Comparison of ENCODE assay signal across 6 cellular contexts in genomic region chr12:105683836-105684235, GRCh38.
DNase-seq lines count a peak whose midpoint lies in the region; ATAC-seq, FAIRE-seq and TF ChIP-seq lines count a peak whose summit lies in the region.
"Not testable (repeated sequence)": the region's sequence is repeated elsewhere in the genome, so short reads cannot be mapped to it uniquely, and the experiment has no call there.

No MANE protein-coding gene starts in this region.

- not testable (repeated sequence) for H3K4ac ChIP-seq in IMR-90 (ENCODE audit: low read depth, low read length)

- H3K18ac ChIP-seq in IMR-90 (ENCODE audit: low read depth, low read length), result not testable (repeated sequence)

- DNase-seq in A549 (ENCODE audit: low read depth in 1 of 2, low spot score in 1 of 2); IMR-90; K562 (ENCODE audit: extremely low read depth in 1 of 4, low spot score in 3 of 4); HepG2 (ENCODE audit: low spot score): not testable (repeated sequence)
- DNase-seq in islet precursor cell, result peak; percentile 17
- DNase-seq in lung (ENCODE audit: low spot score), result peak; percentile 15

- not testable (repeated sequence) for H3K79me2 ChIP-seq in K562 (ENCODE audit: control insufficient read depth, insufficient read depth, low read length); HepG2 (ENCODE audit: insufficient read depth, low read length)

- not testable (repeated sequence) for FAIRE-seq in A549 (lab: Jason Lieb, UNC); K562 (lab: Jason Lieb, UNC); HepG2 (lab: Jason Lieb, UNC)

- H3K4me1 ChIP-seq in A549; IMR-90 (ENCODE audit: control insufficient read depth, insufficient read depth, low read length); K562 (replicated peaks in 1 of 2; ENCODE audit: control insufficient read depth in 2 of 2, insufficient read depth in 2 of 2, low read length in 2 of 2); HepG2 (ENCODE audit: insufficient read depth, low read length); lung (ENCODE audit: control insufficient read depth in 2 of 2, insufficient read depth in 2 of 2, low read length in 2 of 2): not testable (repeated sequence)

- not testable (repeated sequence) for TF ChIP-seq RAD21 in A549 (conservative IDR thresholded peaks at IDR 0.05 in 1 of 2, IDR thresholded peaks at IDR 0.05 in 1 of 2); IMR-90 (IDR thresholded peaks at IDR 0.05; ENCODE audit: low read length); K562 (CRISPR knock-in tag; conservative IDR thresholded peaks at IDR 0.05 in 1 of 2, IDR thresholded peaks at IDR 0.05 in 1 of 2); HepG2 (CRISPR knock-in tag; IDR thresholded peaks at IDR 0.05)

- not testable (repeated sequence) for H3K9me3 ChIP-seq in A549; IMR-90 (ENCODE audit: control insufficient read depth, insufficient read depth, low read length); K562 (replicated peaks; ENCODE audit: control insufficient read depth, insufficient read depth, low read depth, low read length); HepG2 (ENCODE audit: low read length); lung (ENCODE audit: control insufficient read depth in 2 of 2, insufficient read depth in 1 of 2, low read length in 1 of 2)

- not testable (repeated sequence) for H4K20me1 ChIP-seq in IMR-90 (ENCODE audit: insufficient read depth, low read length); K562 (replicated peaks; ENCODE audit: control insufficient read depth, insufficient read depth, low read length); HepG2 (ENCODE audit: insufficient read depth, low read length)

- H3K4me3 ChIP-seq in A549; IMR-90 (ENCODE audit: insufficient read depth, low read depth, low read length); K562; HepG2 (replicated peaks in 1 of 3; ENCODE audit: insufficient read depth in 1 of 3, low read depth in 2 of 3, low read length in 3 of 3); lung: not testable (repeated sequence)

- H4K91ac ChIP-seq in IMR-90 (ENCODE audit: insufficient read depth, low read depth, low read length), result not testable (repeated sequence)

- WGBS in A549 (ENCODE audit: missing lambda C conversion rate), result 60% methylated on average over 4 of the region's 4 CpGs
- WGBS in IMR-90 (ENCODE audit: extremely low coverage in 2 of 2, insufficient read length in 1 of 2), 2 experiments, result no CpG with 5 or more reads among the region's 4 CpGs
- WGBS in K562 (ENCODE audit: insufficient coverage, low coverage, missing lambda C conversion rate), result 0% methylated on average over 4 of the region's 4 CpGs
- WGBS in HepG2 (ENCODE audit: low lambda C conversion rate), result 20% methylated on average over 4 of the region's 4 CpGs
- WGBS in lung, 2 donors, result 95 to 98% methylated on average over 4 of the region's 4 CpGs

- H2BK15ac ChIP-seq in IMR-90 (ENCODE audit: low read depth, low read length), result not testable (repeated sequence)

- H3K36me3 ChIP-seq in IMR-90 (ENCODE audit: control insufficient read depth, insufficient read depth, low read length); K562 (ENCODE audit: control insufficient read depth, insufficient read depth, low read length); HepG2 (replicated peaks in 1 of 2; ENCODE audit: control insufficient read depth in 1 of 2, insufficient read depth in 2 of 2, low read length in 2 of 2); lung (ENCODE audit: control insufficient read depth in 2 of 2, insufficient read depth in 2 of 2, low read length in 2 of 2): not testable (repeated sequence)

- POLR2A ChIA-PET in A549 (lab: Yijun Ruan, JAX); IMR-90 (lab: Charles Lee; ENCODE audit: unreplicated experiment); K562 (lab: Yijun Ruan, JAX); HepG2 (lab: Yijun Ruan, JAX): not testable (repeated sequence)

- not testable (repeated sequence) for H3K79me1 ChIP-seq in IMR-90 (ENCODE audit: low read depth in 1 of 2, low read length in 2 of 2)

- TF ChIP-seq CTCF in A549 (IDR thresholded peaks at IDR 0.05); IMR-90 (conservative IDR thresholded peaks at IDR 0.05; ENCODE audit: low read depth, low read length); K562 (IDR thresholded peaks at IDR 0.05 in 2 of 3, conservative IDR thresholded peaks at IDR 0.05 in 1 of 3; ENCODE audit: insufficient read depth in 2 of 3, low read depth in 1 of 3, low read length in 3 of 3); HepG2 (CRISPR knock-in tag; IDR thresholded peaks at IDR 0.05); lung (IDR thresholded peaks at IDR 0.05; ENCODE audit: control extremely low read depth, extremely low read depth): not testable (repeated sequence)

- not testable (repeated sequence) for H2BK5ac ChIP-seq in IMR-90 (ENCODE audit: low read depth, low read length, poor library complexity, severe bottlenecking)

- not testable (repeated sequence) for H2AFZ ChIP-seq in IMR-90 (replicated peaks; ENCODE audit: low read length, poor library complexity); K562 (ENCODE audit: low read depth, low read length); HepG2 (ENCODE audit: low read length)

- ATAC-seq in A549; IMR-90 (ENCODE audit: low read depth); K562; HepG2; lung (ENCODE audit: insufficient read depth, low FRiP score): not testable (repeated sequence)

- H3K56ac ChIP-seq in IMR-90 (ENCODE audit: extremely low read depth, insufficient read depth, low read length), result not testable (repeated sequence)

- not testable (repeated sequence) for TF ChIP-seq EP300 in A549 (IDR thresholded peaks at IDR 0.05); K562 (IDR thresholded peaks at IDR 0.05; ENCODE audit: low read length); HepG2 (IDR thresholded peaks at IDR 0.05; ENCODE audit: low read depth in 2 of 2, low read length in 2 of 2); HepG2 (CRISPR knock-in tag; IDR thresholded peaks at IDR 0.05; ENCODE audit: borderline replicate concordance)

- TF ChIP-seq POLR2A in A549 (IDR thresholded peaks at IDR 0.05; ENCODE audit: low read length); IMR-90 (IDR thresholded peaks at IDR 0.05; ENCODE audit: low read depth, low read length); K562 (conservative IDR thresholded peaks at IDR 0.05); HepG2 (IDR thresholded peaks at IDR 0.05; ENCODE audit: insufficient read depth in 1 of 2, low read depth in 2 of 2, low read length in 2 of 2): not testable (repeated sequence)

- not testable (repeated sequence) for H3K23ac ChIP-seq in IMR-90 (ENCODE audit: low read depth, low read length)

- not testable (repeated sequence) for H3K14ac ChIP-seq in IMR-90 (replicated peaks; ENCODE audit: low read depth, low read length)

- not testable (repeated sequence) for H3K9me1 ChIP-seq in IMR-90 (ENCODE audit: insufficient read depth, low read length); K562 (ENCODE audit: control insufficient read depth, insufficient read depth, low read length)

- in situ Hi-C loops in IMR-90 (cut with MboI; ENCODE audit: low sequenced_read_pairs); K562 (cut with MboI); HepG2 (cut with HindIII; ENCODE audit: extremely low pct_ligation_motif_present, low pct_unique_long_range_greater_than_20kb): not testable (repeated sequence)

- H4K5ac ChIP-seq in IMR-90 (ENCODE audit: low read depth, low read length), result not testable (repeated sequence)

- dilution Hi-C loops in IMR-90 (cut with HindIII; ENCODE audit: low sequenced_read_pairs, unreplicated experiment), result not testable (repeated sequence)

- intact Hi-C loops in IMR-90 (cut with micrococcal nuclease); K562 (cut with micrococcal nuclease); HepG2 (cut with micrococcal nuclease; ENCODE audit: unreplicated experiment): not testable (repeated sequence)

- H2AK5ac ChIP-seq in IMR-90 (ENCODE audit: low read depth, low read length), result not testable (repeated sequence)

- H3K27me3 ChIP-seq in IMR-90 (ENCODE audit: control insufficient read depth, insufficient read depth, low read length); K562 (ENCODE audit: control insufficient read depth in 2 of 2, insufficient read depth in 2 of 2, low read length in 2 of 2); HepG2 (ENCODE audit: control insufficient read depth in 1 of 2, insufficient read depth in 2 of 2, low read length in 2 of 2); lung (ENCODE audit: control insufficient read depth, insufficient read depth): not testable (repeated sequence)

- CTCF ChIA-PET in A549 (lab: Yijun Ruan, JAX); IMR-90 (lab: Yijun Ruan, JAX); K562 (lab: Yijun Ruan, JAX; ENCODE audit: low intra/inter-chr PET ratio); HepG2 (lab: Yijun Ruan, JAX; ENCODE audit: low intra/inter-chr PET ratio, low total read pairs): not testable (repeated sequence)

- not testable (repeated sequence) for H2BK120ac ChIP-seq in IMR-90 (ENCODE audit: low read depth, low read length)

- H3K4me2 ChIP-seq in A549; IMR-90 (ENCODE audit: low read depth, low read length); K562 (ENCODE audit: insufficient read depth, low read length); HepG2 (ENCODE audit: low read depth, low read length): not testable (repeated sequence)

- H2BK20ac ChIP-seq in IMR-90 (ENCODE audit: low read depth, low read length), result not testable (repeated sequence)

- H3K27ac ChIP-seq in A549; IMR-90 (ENCODE audit: insufficient read depth, low read length); K562 (ENCODE audit: extremely low read depth, low read depth, low read length); HepG2 (ENCODE audit: extremely low read length, insufficient read depth, low read length); lung (ENCODE audit: low read depth in 1 of 2, low read length in 1 of 2): not testable (repeated sequence)

- H2AK9ac ChIP-seq in IMR-90 (replicated peaks; ENCODE audit: low read depth, low read length, poor library complexity), result not testable (repeated sequence)

- H3K9ac ChIP-seq in IMR-90 (ENCODE audit: low read depth, low read length); K562 (ENCODE audit: insufficient read depth in 1 of 2, low read depth in 2 of 2, low read length in 2 of 2); HepG2 (ENCODE audit: insufficient read depth, low read depth, low read length): not testable (repeated sequence)

- not testable (repeated sequence) for H4K8ac ChIP-seq in IMR-90 (ENCODE audit: low read depth in 2 of 2, low read length in 2 of 2)

- BruUV-seq in IMR-90 (replicated peaks; lab: Mats Ljungman, UMichigan); K562 (replicated peaks; lab: Mats Ljungman, UMichigan); HepG2 (replicated peaks; lab: Mats Ljungman, UMichigan): not testable (repeated sequence)
